Comparison of ENCODE assay signal across 1 cellular context in the genomic region with DNA sequence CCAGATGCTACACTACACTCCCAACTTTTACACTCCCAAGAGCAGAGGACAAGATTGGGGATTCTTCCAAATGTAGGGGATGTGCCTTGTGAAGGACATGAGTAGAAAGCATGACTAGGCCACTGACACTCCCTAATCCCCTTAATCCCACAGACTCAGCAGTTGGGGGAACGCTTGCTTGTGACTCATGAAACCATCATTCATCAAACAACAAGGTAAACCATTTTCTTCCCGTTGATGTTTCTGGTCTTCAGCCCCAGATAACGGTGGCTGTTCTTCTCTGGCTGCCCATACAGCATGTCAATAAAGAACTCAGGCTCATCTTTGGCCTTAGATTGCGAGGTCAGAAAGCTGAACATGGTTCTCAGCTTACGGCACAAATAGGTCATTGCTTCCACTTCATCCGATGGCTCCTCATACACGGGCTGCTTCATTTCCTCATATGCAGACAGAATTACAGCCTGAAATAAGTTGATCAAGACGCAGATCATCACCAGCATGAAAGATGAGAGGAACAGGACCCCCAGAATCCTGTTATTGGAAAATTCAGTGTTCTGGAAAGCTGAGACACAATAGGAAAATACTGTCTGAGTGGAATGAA.
TF ChIP-seq lines count a peak whose summit lies in the region.

No MANE protein-coding gene starts in this region.

TF ChIP-seq in HepG2, 621 proteins besides CTCF, POLR2A, EP300 and RAD21:
- TF ChIP-seq RARA (CRISPR knock-in tag; IDR thresholded peaks at IDR 0.05) (peak; percentile 22; the same call in 1 of the 2 replicates), HINFP (CRISPR knock-in tag; IDR thresholded peaks at IDR 0.05; ENCODE audit: low read depth) (no peak), ZNF576 (CRISPR knock-in tag; IDR thresholded peaks at IDR 0.05) (no peak), ZNF326 (CRISPR knock-in tag; IDR thresholded peaks at IDR 0.05; ENCODE audit: borderline replicate concordance) (no peak), FOSL2 (CRISPR knock-in tag; IDR thresholded peaks at IDR 0.05) (peak; percentile 39; the same call in 1 of the 2 replicates), AHDC1 (CRISPR knock-in tag; IDR thresholded peaks at IDR 0.05; ENCODE audit: borderline replicate concordance) (no peak), SALL1 (CRISPR knock-in tag; IDR thresholded peaks at IDR 0.05) (no peak), MAFK (conservative IDR thresholded peaks at IDR 0.05 in 1 of 2, IDR thresholded peaks at IDR 0.05 in 1 of 2; ENCODE audit: low read length in 2 of 2) (no peak), RARG (CRISPR knock-in tag; IDR thresholded peaks at IDR 0.05; ENCODE audit: low read depth) (no peak), ZNF230 (CRISPR knock-in tag; IDR thresholded peaks at IDR 0.05) (no peak), ZNF484 (CRISPR knock-in tag; IDR thresholded peaks at IDR 0.05; ENCODE audit: borderline replicate concordance, low read depth) (no peak), FOXA3 (CRISPR knock-in tag; IDR thresholded peaks at IDR 0.05) (peak; percentile 51), KLF15 (CRISPR knock-in tag; IDR thresholded peaks at IDR 0.05; ENCODE audit: borderline replicate concordance) (no peak), ZNF510 (CRISPR knock-in tag; IDR thresholded peaks at IDR 0.05; ENCODE audit: low read depth) (no peak), MAFF (IDR thresholded peaks at IDR 0.05; ENCODE audit: low read depth, low read length) (0 out of 2 replicates have a peak, but pooled peaks have one; percentile 34), SATB2 (CRISPR knock-in tag; IDR thresholded peaks at IDR 0.05) (no peak), CBX5 (CRISPR knock-in tag; IDR thresholded peaks at IDR 0.05; ENCODE audit: borderline replicate concordance) (no peak), HOXA5 (CRISPR knock-in tag; IDR thresholded peaks at IDR 0.05) (no peak), MAFG (CRISPR knock-in tag; IDR thresholded peaks at IDR 0.05) (no peak), MYC (CRISPR knock-in tag; IDR thresholded peaks at IDR 0.05; ENCODE audit: borderline replicate concordance) (no peak), FOXA1 (IDR thresholded peaks at IDR 0.05) (no peak), FOXA1 (CRISPR knock-in tag; IDR thresholded peaks at IDR 0.05) (0 out of 2 replicates have a peak, but pooled peaks have one; percentile 23), ZNF639 (CRISPR knock-in tag; conservative IDR thresholded peaks at IDR 0.05) (no peak), ZSCAN30 (CRISPR knock-in tag; IDR thresholded peaks at IDR 0.05) (no peak), ZNF670 (CRISPR knock-in tag; IDR thresholded peaks at IDR 0.05; ENCODE audit: borderline replicate concordance) (no peak)
- TF ChIP-seq, protein P1, sequence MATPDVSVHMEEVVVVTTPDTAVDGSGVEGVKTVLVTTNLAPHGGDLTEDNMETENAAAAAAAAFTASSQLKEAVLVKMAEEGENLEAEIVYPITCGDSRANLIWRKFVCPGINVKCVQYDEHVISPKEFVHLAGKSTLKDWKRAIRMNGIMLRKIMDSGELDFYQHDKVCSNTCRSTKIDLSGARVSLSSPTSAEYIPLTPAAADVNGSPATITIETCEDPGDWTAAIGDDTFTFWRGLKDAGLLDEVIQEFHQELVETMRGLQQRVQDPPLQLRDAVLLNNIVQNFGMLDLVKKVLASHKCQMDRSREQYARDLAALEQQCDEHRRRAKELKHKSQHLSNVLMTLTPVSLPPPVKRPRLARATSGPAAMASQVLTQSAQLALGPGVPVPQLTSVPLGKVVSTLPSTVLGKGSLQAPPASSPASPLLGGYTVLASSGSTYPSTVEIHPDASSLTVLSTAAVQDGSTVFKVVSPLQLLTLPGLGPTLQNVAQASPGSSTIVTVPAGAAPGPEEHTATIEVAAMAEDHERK (CRISPR knock-in tag; IDR thresholded peaks at IDR 0.05; ENCODE audit: low read depth), result no peak
- TF ChIP-seq, protein P2, sequence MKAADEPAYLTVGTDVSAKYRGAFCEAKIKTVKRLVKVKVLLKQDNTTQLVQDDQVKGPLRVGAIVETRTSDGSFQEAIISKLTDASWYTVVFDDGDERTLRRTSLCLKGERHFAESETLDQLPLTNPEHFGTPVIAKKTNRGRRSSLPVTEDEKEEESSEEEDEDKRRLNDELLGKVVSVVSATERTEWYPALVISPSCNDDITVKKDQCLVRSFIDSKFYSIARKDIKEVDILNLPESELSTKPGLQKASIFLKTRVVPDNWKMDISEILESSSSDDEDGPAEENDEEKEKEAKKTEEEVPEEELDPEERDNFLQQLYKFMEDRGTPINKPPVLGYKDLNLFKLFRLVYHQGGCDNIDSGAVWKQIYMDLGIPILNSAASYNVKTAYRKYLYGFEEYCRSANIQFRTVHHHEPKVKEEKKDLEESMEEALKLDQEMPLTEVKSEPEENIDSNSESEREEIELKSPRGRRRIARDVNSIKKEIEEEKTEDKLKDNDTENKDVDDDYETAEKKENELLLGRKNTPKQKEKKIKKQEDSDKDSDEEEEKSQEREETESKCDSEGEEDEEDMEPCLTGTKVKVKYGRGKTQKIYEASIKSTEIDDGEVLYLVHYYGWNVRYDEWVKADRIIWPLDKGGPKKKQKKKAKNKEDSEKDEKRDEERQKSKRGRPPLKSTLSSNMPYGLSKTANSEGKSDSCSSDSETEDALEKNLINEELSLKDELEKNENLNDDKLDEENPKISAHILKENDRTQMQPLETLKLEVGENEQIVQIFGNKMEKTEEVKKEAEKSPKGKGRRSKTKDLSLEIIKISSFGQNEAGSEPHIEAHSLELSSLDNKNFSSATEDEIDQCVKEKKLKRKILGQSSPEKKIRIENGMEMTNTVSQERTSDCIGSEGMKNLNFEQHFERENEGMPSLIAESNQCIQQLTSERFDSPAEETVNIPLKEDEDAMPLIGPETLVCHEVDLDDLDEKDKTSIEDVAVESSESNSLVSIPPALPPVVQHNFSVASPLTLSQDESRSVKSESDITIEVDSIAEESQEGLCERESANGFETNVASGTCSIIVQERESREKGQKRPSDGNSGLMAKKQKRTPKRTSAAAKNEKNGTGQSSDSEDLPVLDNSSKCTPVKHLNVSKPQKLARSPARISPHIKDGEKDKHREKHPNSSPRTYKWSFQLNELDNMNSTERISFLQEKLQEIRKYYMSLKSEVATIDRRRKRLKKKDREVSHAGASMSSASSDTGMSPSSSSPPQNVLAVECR (CRISPR knock-in tag; IDR thresholded peaks at IDR 0.05; ENCODE audit: borderline replicate concordance), result no peak
- TF ChIP-seq, protein P3, sequence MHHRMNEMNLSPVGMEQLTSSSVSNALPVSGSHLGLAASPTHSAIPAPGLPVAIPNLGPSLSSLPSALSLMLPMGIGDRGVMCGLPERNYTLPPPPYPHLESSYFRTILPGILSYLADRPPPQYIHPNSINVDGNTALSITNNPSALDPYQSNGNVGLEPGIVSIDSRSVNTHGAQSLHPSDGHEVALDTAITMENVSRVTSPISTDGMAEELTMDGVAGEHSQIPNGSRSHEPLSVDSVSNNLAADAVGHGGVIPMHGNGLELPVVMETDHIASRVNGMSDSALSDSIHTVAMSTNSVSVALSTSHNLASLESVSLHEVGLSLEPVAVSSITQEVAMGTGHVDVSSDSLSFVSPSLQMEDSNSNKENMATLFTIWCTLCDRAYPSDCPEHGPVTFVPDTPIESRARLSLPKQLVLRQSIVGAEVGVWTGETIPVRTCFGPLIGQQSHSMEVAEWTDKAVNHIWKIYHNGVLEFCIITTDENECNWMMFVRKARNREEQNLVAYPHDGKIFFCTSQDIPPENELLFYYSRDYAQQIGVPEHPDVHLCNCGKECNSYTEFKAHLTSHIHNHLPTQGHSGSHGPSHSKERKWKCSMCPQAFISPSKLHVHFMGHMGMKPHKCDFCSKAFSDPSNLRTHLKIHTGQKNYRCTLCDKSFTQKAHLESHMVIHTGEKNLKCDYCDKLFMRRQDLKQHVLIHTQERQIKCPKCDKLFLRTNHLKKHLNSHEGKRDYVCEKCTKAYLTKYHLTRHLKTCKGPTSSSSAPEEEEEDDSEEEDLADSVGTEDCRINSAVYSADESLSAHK (CRISPR knock-in tag; IDR thresholded peaks at IDR 0.05; ENCODE audit: borderline replicate concordance), result no peak
